17 cellular contexts compared by ENCODE assay signal in genomic region chr7:48046458-48046857, GRCh38. TPM values are rescaled to one million over a fixed set of nuclear protein-coding genes. Genes with fewer than 3 reads are reported as not detected.
DNase-seq lines count a peak whose midpoint lies in the region; ATAC-seq and TF ChIP-seq lines count a peak whose summit lies in the region.
"Had no signal": no experiment of that assay in that cellular context is flagged by ENCODE, and none has a peak within 500 bp of the region (broad histone marks: within the 10 kb centered on the region; RNA-seq: fewer than 3 reads in every experiment).

No MANE protein-coding gene starts in this region.

- H3K4me1 ChIP-seq in IMR-90 (ENCODE audit: control insufficient read depth, insufficient read depth, low read length) (no peaks in the 10 kb centered on the region), neuronal stem cell (ENCODE audit: control insufficient read depth in 2 of 2, insufficient read depth in 1 of 2, low read depth in 1 of 2, low read length in 2 of 2) (peaks cover 0 to 5% of the 10 kb centered on the region in 2 donors), endodermal cell (ENCODE audit: control insufficient read depth, insufficient read depth, low read length) (no peaks in the 10 kb centered on the region)

- H4K8ac ChIP-seq in IMR-90 (ENCODE audit: low read depth in 2 of 2, low read length in 2 of 2) (no peak overlapping the region), neuronal stem cell (ENCODE audit: low read depth, low read length) (no peak overlapping the region)

- H3K9me3 ChIP-seq in IMR-90 (ENCODE audit: control insufficient read depth, insufficient read depth, low read length): no peaks in the 10 kb centered on the region
- no peaks in the 10 kb centered on the region for H3K9me3 ChIP-seq in neuronal stem cell (replicated peaks in 1 of 2; ENCODE audit: control insufficient read depth in 2 of 2, insufficient read depth in 1 of 2, low read depth in 1 of 2, low read length in 2 of 2)
- H3K9me3 ChIP-seq in endodermal cell (ENCODE audit: control insufficient read depth, low read length): no peaks in the 10 kb centered on the region

- BruUV-seq in IMR-90 (replicated peaks; lab: Mats Ljungman, UMichigan): no TSS peak

- H3K23ac ChIP-seq in IMR-90 (ENCODE audit: low read depth, low read length): no peak overlapping the region
- no peak overlapping the region for H3K23ac ChIP-seq in neuronal stem cell (ENCODE audit: low read depth, low read length, poor library complexity)

- H2AFZ ChIP-seq in IMR-90 (replicated peaks; ENCODE audit: low read length, poor library complexity): peak overlapping the region; percentile 15
- peak overlapping the region; percentile 47 for H2AFZ ChIP-seq in neuronal stem cell (ENCODE audit: low read length)

- no peak overlapping the region for H4K91ac ChIP-seq in IMR-90 (ENCODE audit: insufficient read depth, low read depth, low read length)
- no peak overlapping the region for H4K91ac ChIP-seq in neuronal stem cell (ENCODE audit: low read depth, low read length, poor library complexity)

- ATAC-seq in IMR-90 (ENCODE audit: low read depth) (no peak), GM21529 (IDR thresholded peaks at IDR 0.05; ENCODE audit: unreplicated experiment) (no peak)
- ATAC-seq in activated T-helper 17 cell treated with anti-CD3 and anti-CD28 coated beads, Interleukin-2, amount 50 U/mL, for 72 hours (replicated peaks): no peak
- ATAC-seq: left lobe of liver, PC-3 had no signal

- H2AK5ac ChIP-seq in IMR-90 (ENCODE audit: low read depth, low read length) (no peak overlapping the region; the same call in 1 of the 2 replicates), neuronal stem cell (ENCODE audit: low read depth, low read length) (no peak overlapping the region)

- TF ChIP-seq RAD21 in IMR-90 (IDR thresholded peaks at IDR 0.05; ENCODE audit: low read length): no peak

- POLR2A ChIA-PET in activated CD4-positive, alpha-beta T cell treated with anti-CD3 and anti-CD28 coated beads, Interleukin-2, amount 10 ng/mL, durations not matched to agents 7 days and 5 days (lab: Charles Lee): no interaction called here
- POLR2A ChIA-PET in IMR-90 (lab: Charles Lee; ENCODE audit: unreplicated experiment): no interaction called here

- no peaks in the 10 kb centered on the region for H3K36me3 ChIP-seq in IMR-90 (ENCODE audit: control insufficient read depth, insufficient read depth, low read length)
- H3K36me3 ChIP-seq in neuronal stem cell (replicated peaks in 1 of 2; ENCODE audit: control insufficient read depth in 2 of 2, insufficient read depth in 2 of 2, low read length in 2 of 2): no peaks in the 10 kb centered on the region
- H3K36me3 ChIP-seq in endodermal cell (ENCODE audit: control insufficient read depth, insufficient read depth, low read length): no peaks in the 10 kb centered on the region

- H3K14ac ChIP-seq in IMR-90 (replicated peaks; ENCODE audit: low read depth, low read length) (no peak overlapping the region), neuronal stem cell (ENCODE audit: low read length) (no peak overlapping the region)

- H4K5ac ChIP-seq in IMR-90 (ENCODE audit: low read depth, low read length): no peak overlapping the region

- TF ChIP-seq CTCF in IMR-90 (conservative IDR thresholded peaks at IDR 0.05; ENCODE audit: low read depth, low read length): no peak
- TF ChIP-seq CTCF in glutamatergic neuron (IDR thresholded peaks at IDR 0.05; ENCODE audit: partially characterized antibody, unreplicated experiment): no peak
- TF ChIP-seq CTCF in endodermal cell (conservative IDR thresholded peaks at IDR 0.05): no peak

- H3K4me1 Mint-ChIP-seq in activated CD4-positive, alpha-beta T cell treated with anti-CD3 and anti-CD28 coated beads, Interleukin-2, amount 10 ng/mL, durations not matched to agents 7 days and 5 days: peaks cover 33% of the 10 kb centered on the region
- peaks cover 19% of the 10 kb centered on the region for H3K4me1 Mint-ChIP-seq in activated T-helper 17 cell treated with anti-CD3 and anti-CD28 coated beads, Interleukin-2, amount 50 U/mL, for 72 hours
- H3K4me1 Mint-ChIP-seq in glutamatergic neuron (ENCODE audit: low read depth, unreplicated experiment): peaks cover 7% of the 10 kb centered on the region
- H3K4me1 Mint-ChIP-seq in endodermal cell: peaks cover 11% of the 10 kb centered on the region
- H3K4me1 Mint-ChIP-seq: brain had no signal

- no peak overlapping the region for H3K4me3 ChIP-seq in IMR-90 (ENCODE audit: insufficient read depth, low read depth, low read length)
- no peak overlapping the region for H3K4me3 ChIP-seq in neuronal stem cell (ENCODE audit: low read length in 2 of 2)
- no peak overlapping the region for H3K4me3 ChIP-seq in endodermal cell (ENCODE audit: low read length)

- no peak overlapping the region for H3K4me3 Mint-ChIP-seq in activated CD4-positive, alpha-beta T cell treated with anti-CD3 and anti-CD28 coated beads, Interleukin-2, amount 10 ng/mL, durations not matched to agents 7 days and 5 days
- H3K4me3 Mint-ChIP-seq in activated T-helper 17 cell treated with anti-CD3 and anti-CD28 coated beads, Interleukin-2, amount 50 U/mL, for 72 hours: peak overlapping the region; percentile 9
- H3K4me3 Mint-ChIP-seq in glutamatergic neuron (ENCODE audit: unreplicated experiment) (no peak overlapping the region), endodermal cell (no peak overlapping the region)
- H3K4me3 Mint-ChIP-seq: activated T-helper 1 cell treated with anti-CD3 and anti-CD28 coated beads, Interleukin-12 subunit alpha, Interleukin-12 subunit beta, Interleukin-2, Interleukin-4 antibody, amounts not matched to agents 30 ng/mL and 10 ng/mL and 1 ng/mL, durations not matched to agents 14 hours and 24 hours and 36 hours; brain; type B pancreatic cell had no signal

- H2BK15ac ChIP-seq in IMR-90 (ENCODE audit: low read depth, low read length): no peak overlapping the region
- no peak overlapping the region for H2BK15ac ChIP-seq in neuronal stem cell (ENCODE audit: low read length)

- H3K18ac ChIP-seq in IMR-90 (ENCODE audit: low read depth, low read length) (no peak overlapping the region), neuronal stem cell (ENCODE audit: low read length) (no peak overlapping the region)

- no peak overlapping the region for H2BK12ac ChIP-seq in neuronal stem cell (ENCODE audit: low read length)

- DNase-seq in activated CD4-positive, alpha-beta T cell treated with anti-CD3 and anti-CD28 coated beads, Interleukin-2, amount 10 ng/mL, durations not matched to agents 7 days and 5 days: peak; percentile 44
- no peak for DNase-seq in activated CD4-positive, alpha-beta T cell treated with anti-CD3 and anti-CD28 coated beads for 1 hour
- no peak for DNase-seq in IMR-90
- no peak for DNase-seq in neuronal stem cell (ENCODE audit: low spot score)
- DNase-seq in glutamatergic neuron: no peak
- no peak for DNase-seq in endodermal cell
- DNase-seq: KG1; NCI-H1436; NCI-H2227 treated with DMSO at 0.1 percent for 48 hours; PC-3; stimulated activated CD8-positive, alpha-beta memory T cell treated with anti-CD3 and anti-CD28 coated beads, Interleukin-4, amount 100 ng/mL, for 48 hours had no signal

- 57% methylated on average over 6 of the region's 14 CpGs; no CpG with 5 or more reads in 1 of the 2 experiments for WGBS in IMR-90 (ENCODE audit: extremely low coverage in 2 of 2, insufficient read length in 1 of 2), 2 experiments
- no CpG with 5 or more reads among the region's 14 CpGs for WGBS in neuronal stem cell (ENCODE audit: extremely low coverage in 2 of 2, insufficient read length in 2 of 2, insufficient replicate concordance in 1 of 2), 2 donors
- WGBS in endodermal cell (ENCODE audit: insufficient coverage in 1 of 2, insufficient read length in 1 of 2), 2 experiments: 86 to 97% methylated on average over 11 to 14 of the region's 14 CpGs

- no peak overlapping the region for H3K4ac ChIP-seq in IMR-90 (ENCODE audit: low read depth, low read length)
- no peak overlapping the region for H3K4ac ChIP-seq in neuronal stem cell (ENCODE audit: low read length)

- H3K4me2 ChIP-seq in IMR-90 (ENCODE audit: low read depth, low read length) (no peak overlapping the region), neuronal stem cell (ENCODE audit: insufficient read depth, low read length, poor library complexity, severe bottlenecking) (no peak overlapping the region)

- H2AK9ac ChIP-seq in IMR-90 (replicated peaks; ENCODE audit: low read depth, low read length, poor library complexity): no peak overlapping the region

- dilution Hi-C loops in IMR-90 (cut with HindIII; ENCODE audit: low sequenced_read_pairs, unreplicated experiment): no loop called here

- no peak overlapping the region for H3K56ac ChIP-seq in IMR-90 (ENCODE audit: extremely low read depth, insufficient read depth, low read length)

- TF ChIP-seq POLR2A in IMR-90 (IDR thresholded peaks at IDR 0.05; ENCODE audit: low read depth, low read length): no peak

- no peaks in the 10 kb centered on the region for H3K79me1 ChIP-seq in IMR-90 (ENCODE audit: low read depth in 1 of 2, low read length in 2 of 2)
- H3K79me1 ChIP-seq in neuronal stem cell (ENCODE audit: low read depth, low read length): no peaks in the 10 kb centered on the region

- H2BK20ac ChIP-seq in IMR-90 (ENCODE audit: low read depth, low read length): no peak overlapping the region

- no peaks in the 10 kb centered on the region; the same call in 1 of the 2 replicates for H3K9me1 ChIP-seq in IMR-90 (ENCODE audit: insufficient read depth, low read length)

- H4K20me1 ChIP-seq in IMR-90 (ENCODE audit: insufficient read depth, low read length): no peaks in the 10 kb centered on the region

- no peak overlapping the region for H3K27ac ChIP-seq in IMR-90 (ENCODE audit: insufficient read depth, low read length)
- H3K27ac ChIP-seq in neuronal stem cell (replicated peaks; ENCODE audit: low read length): no peak overlapping the region
- H3K27ac ChIP-seq in endodermal cell (ENCODE audit: low read depth, low read length): no peak overlapping the region

- no peak overlapping the region for H3K27ac Mint-ChIP-seq in activated CD4-positive, alpha-beta T cell treated with anti-CD3 and anti-CD28 coated beads, Interleukin-2, amount 10 ng/mL, durations not matched to agents 7 days and 5 days
- no peak overlapping the region for H3K27ac Mint-ChIP-seq in activated T-helper 17 cell treated with anti-CD3 and anti-CD28 coated beads, Interleukin-2, amount 50 U/mL, for 72 hours
- H3K27ac Mint-ChIP-seq in glutamatergic neuron (ENCODE audit: unreplicated experiment): no peak overlapping the region
- no peak overlapping the region for H3K27ac Mint-ChIP-seq in endodermal cell
- H3K27ac Mint-ChIP-seq: activated T-helper 1 cell treated with anti-CD3 and anti-CD28 coated beads, Interleukin-12 subunit alpha, Interleukin-12 subunit beta, Interleukin-2, Interleukin-4 antibody, amounts not matched to agents 30 ng/mL and 10 ng/mL and 1 ng/mL, durations not matched to agents 14 hours and 24 hours and 36 hours; type B pancreatic cell had no signal

- in situ Hi-C loops in IMR-90 (cut with MboI; ENCODE audit: low sequenced_read_pairs): no loop called here

- H3K9ac ChIP-seq in IMR-90 (ENCODE audit: low read depth, low read length) (no peak overlapping the region), neuronal stem cell (ENCODE audit: low read depth, low read length, poor library complexity) (no peak overlapping the region), endodermal cell (ENCODE audit: extremely low read depth, low read length, poor library complexity, severe bottlenecking) (no peak overlapping the region)

- intact Hi-C loops in IMR-90 (cut with micrococcal nuclease): no loop called here

- peaks cover 1% of the 10 kb centered on the region for H3K27me3 Mint-ChIP-seq in activated CD4-positive, alpha-beta T cell treated with anti-CD3 and anti-CD28 coated beads, Interleukin-2, amount 10 ng/mL, durations not matched to agents 7 days and 5 days
- no peaks in the 10 kb centered on the region for H3K27me3 Mint-ChIP-seq in activated T-helper 17 cell treated with anti-CD3 and anti-CD28 coated beads, Interleukin-2, amount 50 U/mL, for 72 hours
- H3K27me3 Mint-ChIP-seq in glutamatergic neuron (ENCODE audit: unreplicated experiment) (peaks cover 10% of the 10 kb centered on the region), endodermal cell (ENCODE audit: insufficient read depth) (no peaks in the 10 kb centered on the region)

- H2BK5ac ChIP-seq in IMR-90 (ENCODE audit: low read depth, low read length, poor library complexity, severe bottlenecking) (no peak overlapping the region), neuronal stem cell (ENCODE audit: low read length) (no peak overlapping the region)

- CTCF ChIA-PET in activated CD4-positive, alpha-beta T cell treated with anti-CD3 and anti-CD28 coated beads, Interleukin-2, amount 10 ng/mL, durations not matched to agents 7 days and 5 days (lab: Charles Lee): no interaction called here
- CTCF ChIA-PET in IMR-90 (lab: Yijun Ruan, JAX): no interaction called here

- no peaks in the 10 kb centered on the region for H3K9me3 Mint-ChIP-seq in activated CD4-positive, alpha-beta T cell treated with anti-CD3 and anti-CD28 coated beads, Interleukin-2, amount 10 ng/mL, durations not matched to agents 7 days and 5 days
- no peaks in the 10 kb centered on the region for H3K9me3 Mint-ChIP-seq in activated T-helper 17 cell treated with anti-CD3 and anti-CD28 coated beads, Interleukin-2, amount 50 U/mL, for 72 hours
- H3K9me3 Mint-ChIP-seq in glutamatergic neuron (ENCODE audit: unreplicated experiment) (no peaks in the 10 kb centered on the region), endodermal cell (no peaks in the 10 kb centered on the region)
- H3K9me3 Mint-ChIP-seq: activated T-helper 1 cell treated with anti-CD3 and anti-CD28 coated beads, Interleukin-12 subunit alpha, Interleukin-12 subunit beta, Interleukin-2, Interleukin-4 antibody, amounts not matched to agents 30 ng/mL and 10 ng/mL and 1 ng/mL, durations not matched to agents 14 hours and 24 hours and 36 hours; brain; type B pancreatic cell had no signal

- no peak overlapping the region for H2BK120ac ChIP-seq in IMR-90 (ENCODE audit: low read depth, low read length)
- H2BK120ac ChIP-seq in neuronal stem cell (ENCODE audit: low read depth, low read length): no peak overlapping the region

- peaks cover 2% of the 10 kb centered on the region; the same call in 1 of the 2 replicates for H3K27me3 ChIP-seq in IMR-90 (ENCODE audit: control insufficient read depth, insufficient read depth, low read length)
- H3K27me3 ChIP-seq in neuronal stem cell (ENCODE audit: control insufficient read depth in 3 of 3, insufficient read depth in 3 of 3, low read depth in 1 of 3, low read length in 3 of 3): peaks cover 0 to 6% (median 0%) of the 10 kb centered on the region in 3 experiments
- H3K27me3 ChIP-seq in endodermal cell (ENCODE audit: control insufficient read depth, insufficient read depth, low read length, poor library complexity, severe bottlenecking): no peaks in the 10 kb centered on the region

- H3K36me3 Mint-ChIP-seq in activated CD4-positive, alpha-beta T cell treated with anti-CD3 and anti-CD28 coated beads, Interleukin-2, amount 10 ng/mL, durations not matched to agents 7 days and 5 days (ENCODE audit: low read depth): no peaks in the 10 kb centered on the region
- H3K36me3 Mint-ChIP-seq in activated T-helper 17 cell treated with anti-CD3 and anti-CD28 coated beads, Interleukin-2, amount 50 U/mL, for 72 hours (ENCODE audit: low read depth): no peaks in the 10 kb centered on the region
- H3K36me3 Mint-ChIP-seq in glutamatergic neuron (ENCODE audit: unreplicated experiment): peaks cover 4% of the 10 kb centered on the region
- no peaks in the 10 kb centered on the region for H3K36me3 Mint-ChIP-seq in endodermal cell (ENCODE audit: low read depth)
- H3K36me3 Mint-ChIP-seq: brain, type B pancreatic cell had no signal

RNA-seq across cellular contexts. Expression of gene C7orf57, which starts 11.1 kb away (rescaled TPM):
- under 1 TPM; 0.10 to 0.21 TPM for total RNA-seq in activated CD4-positive, alpha-beta T cell treated with anti-CD3 and anti-CD28 coated beads, Interleukin-2, amount 10 ng/mL, durations not matched to agents 7 days and 5 days
- total RNA-seq in IMR-90 (2012; rRNA removed) (not detected in 2 replicates), glutamatergic neuron (ENCODE audit: unreplicated experiment) (not detected), endodermal cell (under 1 TPM in 1 of 2 donors, not detected in 1; 0.57 TPM)
- polyA plus RNA-seq in IMR-90 (2012; rRNA removed): not detected in 2 replicates
- not detected in 2 replicates for polyA plus RNA-seq in IMR-90 (2012; cell fraction: cytosol; rRNA removed)
- not detected in 2 replicates for polyA plus RNA-seq in IMR-90 (2012; cell fraction: nucleus; rRNA removed; ENCODE audit: low replicate concordance)
- under 1 TPM; 0.32 to 0.95 TPM for total RNA-seq in activated T-helper 17 cell treated with anti-CD3 and anti-CD28 coated beads, Interleukin-2, amount 50 U/mL, for 72 hours
- 0.14 TPM for polyA plus RNA-seq in neuronal stem cell (2013, experiment 1 of 2)
- polyA plus RNA-seq in neuronal stem cell (2013, experiment 2 of 2): 0.08 TPM
- polyA plus RNA-seq in endodermal cell (2013, experiment 1 of 2): 0.28 TPM
- polyA plus RNA-seq in endodermal cell (2013, experiment 2 of 2): 0.12 TPM
- total RNA-seq: left lobe of liver had no signal

RNA-seq across cellular contexts. Expression of gene SUN3, which starts 17.6 kb away (rescaled TPM):
- total RNA-seq in activated CD4-positive, alpha-beta T cell treated with anti-CD3 and anti-CD28 coated beads, Interleukin-2, amount 10 ng/mL, durations not matched to agents 7 days and 5 days: under 1 TPM in 1 of 2 experiments, not detected in 1; 0.64 TPM
- total RNA-seq in IMR-90 (2012; rRNA removed) (not detected in 2 replicates), glutamatergic neuron (ENCODE audit: unreplicated experiment) (not detected), endodermal cell (not detected)
- polyA plus RNA-seq in IMR-90 (2012; rRNA removed): not detected in 2 replicates
- not detected in 2 replicates for polyA plus RNA-seq in IMR-90 (2012; cell fraction: cytosol; rRNA removed)
- polyA plus RNA-seq in IMR-90 (2012; cell fraction: nucleus; rRNA removed; ENCODE audit: low replicate concordance): not detected in 2 replicates
- total RNA-seq in activated T-helper 17 cell treated with anti-CD3 and anti-CD28 coated beads, Interleukin-2, amount 50 U/mL, for 72 hours: under 1 TPM in 1 of 2 donors, not detected in 1; 0.50 TPM
- not detected for polyA plus RNA-seq in neuronal stem cell (2013, experiment 1 of 2)
- not detected for polyA plus RNA-seq in neuronal stem cell (2013, experiment 2 of 2)
- not detected for polyA plus RNA-seq in endodermal cell (2013, experiment 1 of 2)
- not detected for polyA plus RNA-seq in endodermal cell (2013, experiment 2 of 2)
- total RNA-seq: activated T-helper 1 cell treated with anti-CD3 and anti-CD28 coated beads, Interleukin-12 subunit alpha, Interleukin-12 subunit beta, Interleukin-2, Interleukin-4 antibody, amounts not matched to agents 30 ng/mL and 10 ng/mL and 1 ng/mL, durations not matched to agents 14 hours and 24 hours and 36 hours; left lobe of liver; PC-3 had no signal

RNA-seq across cellular contexts. Expression of gene UPP1, which starts 42.6 kb away (rescaled TPM):
- total RNA-seq in activated CD4-positive, alpha-beta T cell treated with anti-CD3 and anti-CD28 coated beads, Interleukin-2, amount 10 ng/mL, durations not matched to agents 7 days and 5 days: 100 to 1,000 TPM; 100 to 114 TPM
- total RNA-seq in IMR-90 (2012; rRNA removed): 3.9 and 4.2 TPM in 2 replicates
- polyA plus RNA-seq in IMR-90 (2012; rRNA removed): 14.5 and 17.0 TPM in 2 replicates
- polyA plus RNA-seq in IMR-90 (2012; cell fraction: cytosol; rRNA removed): 13.7 and 14.6 TPM in 2 replicates
- polyA plus RNA-seq in IMR-90 (2012; cell fraction: nucleus; rRNA removed; ENCODE audit: low replicate concordance): 47.9 and 58.8 TPM in 2 replicates
- 10 to 100 TPM; 69.1 to 83.9 TPM for total RNA-seq in activated T-helper 17 cell treated with anti-CD3 and anti-CD28 coated beads, Interleukin-2, amount 50 U/mL, for 72 hours
- polyA plus RNA-seq in neuronal stem cell (2013, experiment 1 of 2): 25.1 TPM
- polyA plus RNA-seq in neuronal stem cell (2013, experiment 2 of 2): 23.8 TPM
- 29.8 TPM for total RNA-seq in glutamatergic neuron (ENCODE audit: unreplicated experiment)
- total RNA-seq in endodermal cell: 10 to 100 TPM; 40.5 to 46.3 TPM
- 22.0 TPM for polyA plus RNA-seq in endodermal cell (2013, experiment 1 of 2)
- 18.6 TPM for polyA plus RNA-seq in endodermal cell (2013, experiment 2 of 2)
